23 cellular contexts compared by ENCODE assay signal in genomic region chr3:197444793-197445403, GRCh38.
"Had no signal": no experiment of that assay in that cellular context is flagged by ENCODE, and none has a peak within 500 bp of the region (broad histone marks: within the 10 kb centered on the region; RNA-seq: fewer than 3 reads in every experiment).

No MANE protein-coding gene starts in this region.

- ATAC-seq: activated T-helper 17 cell treated with anti-CD3 and anti-CD28 coated beads, Interleukin-2, amount 50 U/mL, for 72 hours; body of pancreas; foreskin keratinocyte; right lobe of liver; stimulated activated memory B cell treated with anti-CD40 and anti-IgM and Interleukin-4, amounts not matched to agents 10 μg/mL and 1 μg/mL and 100 μg/mL, for 72 hours had no signal

- DNase-seq: activated CD4-positive, alpha-beta T cell treated with anti-CD3 and anti-CD28 coated beads for 1 hour; activated CD8-positive, alpha-beta memory T cell treated with anti-CD3 and anti-CD28 coated beads for 24 hours; activated CD8-positive, alpha-beta memory T cell treated with anti-CD3 and anti-CD28 coated beads, Interleukin-2, amount 50 U/mL, for 4 hours; activated T-cell treated with anti-CD3 and anti-CD28 coated beads, Interleukin-2, amount 50 U/mL, for 24 hours; body of pancreas; dermis blood vessel endothelial cell; effector CD8-positive, alpha-beta T cell; foreskin keratinocyte; glutamatergic neuron; hippocampal formation; left ventricle myocardium inferior; mammary epithelial cell; midbrain; nucleus accumbens; right lobe of liver; stimulated activated CD4-positive, alpha-beta T cell treated with anti-CD3 and anti-CD28 coated beads, Interleukin-15, amount 100 ng/mL, for 24 hours; T-cell had no signal

- H3K27ac ChIP-seq: body of pancreas, cardiac muscle cell, foreskin keratinocyte, left ventricle myocardium inferior, right lobe of liver, thoracic aorta had no signal

- H3K4me1 ChIP-seq: body of pancreas, foreskin keratinocyte, left ventricle myocardium inferior, right lobe of liver had no signal

- H3K36me3 ChIP-seq: cardiac muscle cell, left ventricle myocardium inferior, right lobe of liver, thoracic aorta had no signal

- H3K4me1 Mint-ChIP-seq: activated T-helper 17 cell treated with anti-CD3 and anti-CD28 coated beads, Interleukin-2, amount 50 U/mL, for 72 hours; stimulated activated memory B cell treated with anti-CD40 and anti-IgM and Interleukin-4, amounts not matched to agents 10 μg/mL and 1 μg/mL and 100 μg/mL, for 72 hours had no signal

- H3K27me3 ChIP-seq: body of pancreas, cardiac muscle cell, right lobe of liver had no signal

- H3K9me3 Mint-ChIP-seq: activated T-cell treated with anti-CD3 and anti-CD28 coated beads, Interleukin-2, amount 50 U/mL, for 24 hours; activated T-helper 17 cell treated with anti-CD3 and anti-CD28 coated beads, Interleukin-2, amount 50 U/mL, for 72 hours; stimulated activated memory B cell treated with anti-CD40 and anti-IgM and Interleukin-4, amounts not matched to agents 10 μg/mL and 1 μg/mL and 100 μg/mL, for 72 hours; T-cell; type B pancreatic cell had no signal

- H3K4me3 Mint-ChIP-seq: activated T-cell treated with anti-CD3 and anti-CD28 coated beads, Interleukin-2, amount 50 U/mL, for 24 hours; activated T-helper 17 cell treated with anti-CD3 and anti-CD28 coated beads, Interleukin-2, amount 50 U/mL, for 72 hours; stimulated activated memory B cell treated with anti-CD40 and anti-IgM and Interleukin-4, amounts not matched to agents 10 μg/mL and 1 μg/mL and 100 μg/mL, for 72 hours; type B pancreatic cell had no signal

- H3K9me3 ChIP-seq: body of pancreas, left ventricle myocardium inferior, right lobe of liver, thoracic aorta had no signal

- H3K4me3 ChIP-seq: body of pancreas, cardiac muscle cell, left ventricle myocardium inferior, right lobe of liver, smooth muscle cell, thoracic aorta had no signal

- H3K27ac Mint-ChIP-seq: activated T-cell treated with anti-CD3 and anti-CD28 coated beads, Interleukin-2, amount 50 U/mL, for 24 hours; activated T-helper 17 cell treated with anti-CD3 and anti-CD28 coated beads, Interleukin-2, amount 50 U/mL, for 72 hours; stimulated activated memory B cell treated with anti-CD40 and anti-IgM and Interleukin-4, amounts not matched to agents 10 μg/mL and 1 μg/mL and 100 μg/mL, for 72 hours; T-cell; type B pancreatic cell had no signal

- H3K36me3 Mint-ChIP-seq: stimulated activated memory B cell treated with anti-CD40 and anti-IgM and Interleukin-4, amounts not matched to agents 10 μg/mL and 1 μg/mL and 100 μg/mL, for 72 hours; T-cell; type B pancreatic cell had no signal
